Comparison of ENCODE assay signal across 26 cellular contexts in the genomic region with DNA sequence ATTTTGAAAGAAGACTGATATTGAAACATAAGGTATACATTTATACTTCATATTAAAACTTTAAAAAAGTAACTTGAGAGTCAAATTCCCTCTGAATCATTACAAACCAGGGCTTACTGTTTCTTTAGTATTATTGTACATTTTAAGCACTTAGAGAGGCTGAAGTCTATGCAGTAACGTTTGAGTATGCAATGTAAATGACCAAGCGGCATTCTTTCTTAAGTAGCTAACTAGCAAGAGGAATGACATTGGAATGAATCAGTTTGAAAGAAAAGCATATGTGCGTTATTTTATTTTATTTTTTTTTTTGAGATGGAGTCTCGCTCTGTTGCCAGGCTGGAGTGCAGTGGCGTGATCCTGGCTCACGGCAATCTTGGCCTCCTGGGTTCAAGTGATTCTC. TPM values are rescaled to one million over a fixed set of nuclear protein-coding genes. Genes with fewer than 3 reads are reported as not detected.
DNase-seq lines count a peak whose midpoint lies in the region; ATAC-seq and TF ChIP-seq lines count a peak whose summit lies in the region.
"Had no signal": no experiment of that assay in that cellular context is flagged by ENCODE, and none has a peak within 500 bp of the region (broad histone marks: within the 10 kb centered on the region; RNA-seq: fewer than 3 reads in every experiment).

No MANE protein-coding gene starts in this region.

- peak; percentile 87 for DNase-seq in HS-5 (ENCODE audit: low read depth)
- DNase-seq in chondrocyte (ENCODE audit: low spot score), result no peak
- peak; percentile 70 for DNase-seq in mesenchymal stem cell
- no peak for DNase-seq in AG08395 (ENCODE audit: low spot score)
- DNase-seq in activated CD4-positive, alpha-beta T cell treated with anti-CD3 and anti-CD28 coated beads for 1 hour, result no peak
- DNase-seq: activated CD4-positive, alpha-beta T cell treated with anti-CD3 and anti-CD28 coated beads, Interleukin-2, amount 50 U/mL, for 48 hours; activated effector memory CD4-positive, alpha-beta T cell treated with anti-CD3 and anti-CD28 coated beads, Interleukin-2, amount 50 U/mL, for 16 hours; activated naive CD8-positive, alpha-beta T cell treated with anti-CD3 and anti-CD28 coated beads, Interleukin-2, amount 50 U/mL, for 24 hours; activated T-cell treated with anti-CD3 and anti-CD28 coated beads for 4 hours; Caco-2; DND-41; hypothalamus; kidney; NCI-H1436 treated with DMSO at 0.1 percent for 48 hours; NCI-H2171; NCI-H524 treated with DMSO at 0.1 percent for 48 hours; stimulated activated CD4-positive, alpha-beta T cell treated with anti-CD3 and anti-CD28 coated beads, Interleukin-4, amount 100 ng/mL, for 4 hours; stimulated activated naive CD8-positive, alpha-beta T cell treated with anti-CD3 and anti-CD28 coated beads, Interleukin-15, Interleukin-2, amounts not matched to agents 100 U/mL and 50 U/mL, for 24 hours had no signal

- H4K91ac ChIP-seq in mesenchymal stem cell (ENCODE audit: low read length), result no peak overlapping the region

- H3K36me3 ChIP-seq in ACC112 (ENCODE audit: insufficient read depth, low read length), result peaks cover 3% of the 10 kb centered on the region
- peaks cover 0 to 22% of the 10 kb centered on the region in 2 experiments for H3K36me3 ChIP-seq in mesenchymal stem cell (ENCODE audit: control insufficient read depth in 1 of 2, insufficient read depth in 2 of 2, low read depth in 1 of 2, low read length in 2 of 2)

- H3K36me3 Mint-ChIP-seq in chondrocyte (ENCODE audit: low read depth), result no peaks in the 10 kb centered on the region

- H3K27me3 ChIP-seq in ACC112 (ENCODE audit: insufficient read depth, low read length), result no peaks in the 10 kb centered on the region
- H3K27me3 ChIP-seq in mesenchymal stem cell (ENCODE audit: control insufficient read depth in 1 of 2, insufficient read depth in 1 of 2, low read length in 2 of 2), result no peaks in the 10 kb centered on the region

- H3K9me3 ChIP-seq in mesenchymal stem cell (ENCODE audit: control insufficient read depth, low read length), result no peaks in the 10 kb centered on the region
- H3K9me3 ChIP-seq: Caco-2 had no signal

- H3K18ac ChIP-seq in mesenchymal stem cell (ENCODE audit: low read depth in 1 of 2, low read length in 2 of 2), result no peak overlapping the region

- H2BK5ac ChIP-seq in mesenchymal stem cell (ENCODE audit: low read depth, low read length, poor library complexity, severe bottlenecking), result no peak overlapping the region

- no peaks in the 10 kb centered on the region for H3K79me2 ChIP-seq in ACC112 (ENCODE audit: control insufficient read depth, insufficient read depth, low read length, unreplicated experiment)

- H3K27me3 Mint-ChIP-seq in chondrocyte (ENCODE audit: low read depth), result no peaks in the 10 kb centered on the region
- H3K27me3 Mint-ChIP-seq: activated naive CD8-positive, alpha-beta T cell treated with anti-CD3 and anti-CD28 coated beads, Interleukin-2, amount 50 U/mL, for 24 hours had no signal

- no peak overlapping the region for H4K8ac ChIP-seq in mesenchymal stem cell (ENCODE audit: low read length)

- no peak overlapping the region for H3K14ac ChIP-seq in mesenchymal stem cell (ENCODE audit: low read length in 2 of 2)

- no peak for TF ChIP-seq CTCF in chondrocyte (IDR thresholded peaks at IDR 0.05)

- ATAC-seq in HG02840 (IDR thresholded peaks at IDR 0.05; ENCODE audit: low FRiP score, unreplicated experiment) (no peak), GM21528 (IDR thresholded peaks at IDR 0.05; ENCODE audit: low FRiP score, unreplicated experiment) (no peak)
- ATAC-seq: activated naive CD8-positive, alpha-beta T cell treated with anti-CD3 and anti-CD28 coated beads, Interleukin-2, amount 50 U/mL, for 24 hours; stimulated activated naive CD8-positive, alpha-beta T cell treated with anti-CD3 and anti-CD28 coated beads, Interleukin-15, Interleukin-2, amounts not matched to agents 100 U/mL and 50 U/mL, for 24 hours had no signal

- H2AK5ac ChIP-seq in mesenchymal stem cell (ENCODE audit: low read length, severe bottlenecking), result no peak overlapping the region

- H3K27ac Mint-ChIP-seq in chondrocyte (ENCODE audit: unreplicated experiment), result peak overlapping the region; percentile 97
- H3K27ac Mint-ChIP-seq: activated naive CD8-positive, alpha-beta T cell treated with anti-CD3 and anti-CD28 coated beads, Interleukin-2, amount 50 U/mL, for 24 hours; T-helper 2 cell treated with Interferon-gamma antibody and Interleukin-4, amounts not matched to agents 5 μg/mL and 100 μg/mL, for 36 hours had no signal

- H3K4me3 Mint-ChIP-seq in chondrocyte (ENCODE audit: unreplicated experiment), result peak overlapping the region; percentile 31
- H3K4me3 Mint-ChIP-seq: activated naive CD8-positive, alpha-beta T cell treated with anti-CD3 and anti-CD28 coated beads, Interleukin-2, amount 50 U/mL, for 24 hours; T-helper 2 cell treated with Interferon-gamma antibody and Interleukin-4, amounts not matched to agents 5 μg/mL and 100 μg/mL, for 36 hours had no signal

- H2BK15ac ChIP-seq in mesenchymal stem cell (ENCODE audit: low read depth, poor library complexity, severe bottlenecking), result no peak overlapping the region

- H2AFZ ChIP-seq in ACC112 (ENCODE audit: low read length, unreplicated experiment) (no peak overlapping the region), mesenchymal stem cell (ENCODE audit: low read depth, low read length) (no peak overlapping the region)

- H2BK120ac ChIP-seq in mesenchymal stem cell (ENCODE audit: low read depth, low read length), result no peak overlapping the region

- peak overlapping the region; percentile 42; the same call in 1 of the 2 replicates for H3K27ac ChIP-seq in ACC112 (ENCODE audit: low read depth, low read length)
- peak overlapping the region; percentile 81 for H3K27ac ChIP-seq in mesenchymal stem cell (ENCODE audit: low read length, poor library complexity, severe bottlenecking)
- H3K27ac ChIP-seq: 22Rv1, SK-N-MC had no signal

- H3K79me1 ChIP-seq in mesenchymal stem cell (replicated peaks; ENCODE audit: low read length, poor library complexity, severe bottlenecking), result no peaks in the 10 kb centered on the region

- H3K23ac ChIP-seq in mesenchymal stem cell (ENCODE audit: low read length in 2 of 2), result no peak overlapping the region

- H3K4ac ChIP-seq in mesenchymal stem cell (ENCODE audit: low read depth in 1 of 2, low read length in 2 of 2), result no peak overlapping the region

- WGBS in mesenchymal stem cell, result 23% methylated on average over 6 of the region's 6 CpGs

- H3K4me1 ChIP-seq in ACC112 (ENCODE audit: control insufficient read depth, insufficient read depth, low read length, unreplicated experiment), result peaks cover 25% of the 10 kb centered on the region
- H3K4me1 ChIP-seq in mesenchymal stem cell (ENCODE audit: control insufficient read depth, insufficient read depth, low read depth, low read length), result peaks cover 4% of the 10 kb centered on the region
- H3K4me1 ChIP-seq: Caco-2 had no signal

- H3K9ac ChIP-seq in mesenchymal stem cell (ENCODE audit: low read length), result no peak overlapping the region

- peaks cover 81% of the 10 kb centered on the region for H3K4me1 Mint-ChIP-seq in chondrocyte (ENCODE audit: low read depth)
- H3K4me1 Mint-ChIP-seq: activated naive CD8-positive, alpha-beta T cell treated with anti-CD3 and anti-CD28 coated beads, Interleukin-2, amount 50 U/mL, for 24 hours had no signal

- H3K9me3 Mint-ChIP-seq in chondrocyte (ENCODE audit: low read depth), result no peaks in the 10 kb centered on the region
- H3K9me3 Mint-ChIP-seq: activated naive CD8-positive, alpha-beta T cell treated with anti-CD3 and anti-CD28 coated beads, Interleukin-2, amount 50 U/mL, for 24 hours; T-helper 2 cell treated with Interferon-gamma antibody and Interleukin-4, amounts not matched to agents 5 μg/mL and 100 μg/mL, for 36 hours had no signal

- H2BK12ac ChIP-seq in mesenchymal stem cell (ENCODE audit: low read length in 2 of 2), result no peak overlapping the region

- no peak overlapping the region for H3K4me3 ChIP-seq in ACC112 (ENCODE audit: low read depth, low read length)
- no peak overlapping the region for H3K4me3 ChIP-seq in mesenchymal stem cell (ENCODE audit: insufficient read depth in 1 of 2, low read depth in 1 of 2, low read length in 2 of 2)
- H3K4me3 ChIP-seq: lung, SK-N-MC had no signal

- H3K4me2 ChIP-seq in mesenchymal stem cell (ENCODE audit: low read length, poor library complexity, severe bottlenecking), result no peak overlapping the region

RNA-seq across cellular contexts. Expression of a gene that starts 24.3 kb away (rescaled TPM):
- 2.8 to 6.0 TPM (median 6.0 TPM) in 3 replicates for total RNA-seq in chondrocyte
- polyA plus RNA-seq in mesenchymal stem cell (2013, experiment 1 of 2), result 22.9 TPM
- polyA plus RNA-seq in mesenchymal stem cell (2013, experiment 2 of 2), result 22.8 TPM
- total RNA-seq: RPMI7951 had no signal

Comparison
In these comparisons a context has a peak if more than half of its experiments do, and no peak if none do; other contexts are left out.
1. DNase-seq: peak in HS-5 (single experiment) and mesenchymal stem cell (single experiment); none in chondrocyte (single experiment), AG08395 (single experiment) and activated CD4-positive, alpha-beta T cell treated with anti-CD3 and anti-CD28 coated beads for 1 hour (single experiment).